24 cellular contexts compared by ENCODE assay signal in the genomic region with DNA sequence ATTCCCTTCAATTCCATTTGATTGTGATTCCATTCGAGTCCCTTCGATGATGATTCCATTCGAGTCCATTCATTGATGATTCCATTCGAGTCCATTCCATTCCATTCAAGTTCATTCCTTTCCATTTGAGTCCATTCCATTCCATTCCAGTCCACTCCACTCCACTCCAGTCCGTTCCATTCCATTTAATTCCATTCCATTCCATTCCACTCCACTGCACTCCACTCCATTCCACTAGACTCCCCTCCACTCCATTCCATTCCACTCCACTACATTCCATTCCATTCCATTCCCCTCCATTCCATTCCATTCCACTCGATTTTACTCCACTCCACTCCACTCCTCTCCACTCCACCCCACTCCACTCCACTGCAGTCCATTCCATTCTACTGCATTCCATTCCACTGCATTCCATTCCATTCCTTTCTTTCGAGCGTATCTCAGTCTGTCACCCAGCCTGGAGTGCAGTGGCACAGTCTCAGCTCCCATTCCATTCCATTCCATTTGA.
"Had no signal": no experiment of that assay in that cellular context is flagged by ENCODE, and none has a peak within 500 bp of the region (broad histone marks: within the 10 kb centered on the region; RNA-seq: fewer than 3 reads in every experiment).

No MANE protein-coding gene starts in this region.

- H3K4me1 Mint-ChIP-seq: mesothelial cell of epicardium; neural crest cell; stimulated activated effector memory CD8-positive, alpha-beta T cell treated with anti-CD3 and anti-CD28 coated beads, Interleukin-12 subunit alpha, Interleukin-12 subunit beta, amount 100 ng/mL, for 72 hours had no signal

- H3K9ac ChIP-seq: parathyroid adenoma had no signal

- H3K27me3 ChIP-seq: gastrocnemius medialis, right atrium auricular region, sigmoid colon, tibial nerve, upper lobe of right lung, uterus had no signal

- H3K27ac ChIP-seq: coronary artery, gastrocnemius medialis, parathyroid adenoma, prostate gland, right atrium auricular region, sigmoid colon, thoracic aorta, tibial nerve, upper lobe of right lung, uterus had no signal

- H3K36me3 ChIP-seq: gastrocnemius medialis, prostate gland, right atrium auricular region, sigmoid colon, thoracic aorta, tibial nerve, upper lobe of right lung, uterus had no signal

- H2AFZ ChIP-seq: parathyroid adenoma had no signal

- H3K4me3 Mint-ChIP-seq: effector memory CD8-positive, alpha-beta T cell; mesothelial cell of epicardium; neural crest cell; stimulated activated effector memory CD8-positive, alpha-beta T cell treated with anti-CD3 and anti-CD28 coated beads, Interleukin-12 subunit alpha, Interleukin-12 subunit beta, amount 100 ng/mL, for 72 hours had no signal

- ATAC-seq: effector memory CD8-positive, alpha-beta T cell; gastrocnemius medialis; left ventricle myocardium superior; naive thymus-derived CD8-positive, alpha-beta T cell; stimulated activated effector memory CD8-positive, alpha-beta T cell treated with anti-CD3 and anti-CD28 coated beads, Interleukin-12 subunit alpha, Interleukin-12 subunit beta, amount 100 ng/mL, for 72 hours; upper lobe of right lung had no signal

- H3K9me3 ChIP-seq: prostate gland had no signal

- DNase-seq: effector memory CD8-positive, alpha-beta T cell; gastrocnemius medialis; head of caudate nucleus; left ventricle myocardium superior; mesenchymal stem cell; naive thymus-derived CD8-positive, alpha-beta T cell; sigmoid colon; stimulated activated CD4-positive, alpha-beta T cell treated with anti-CD3 and anti-CD28 coated beads, Interleukin-2, amount 100 ng/mL, for 24 hours; stimulated activated CD4-positive, alpha-beta T cell treated with anti-CD3 and anti-CD28 coated beads, Interleukin-4, amount 100 ng/mL, for 24 hours; stimulated activated naive CD4-positive, alpha-beta T cell treated with Interleukin-2 at 50 U/mL for 16 hours; upper lobe of right lung; uterus had no signal

- H3K79me2 ChIP-seq: parathyroid adenoma had no signal

- H3K27ac Mint-ChIP-seq: effector memory CD8-positive, alpha-beta T cell; mesothelial cell of epicardium; naive thymus-derived CD8-positive, alpha-beta T cell; stimulated activated effector memory CD8-positive, alpha-beta T cell treated with anti-CD3 and anti-CD28 coated beads, Interleukin-12 subunit alpha, Interleukin-12 subunit beta, amount 100 ng/mL, for 72 hours had no signal

- H3K4me3 ChIP-seq: coronary artery, gastrocnemius medialis, lung, prostate gland, right atrium auricular region, sigmoid colon, thoracic aorta, tibial nerve, upper lobe of right lung, uterus had no signal

- H3K4me1 ChIP-seq: gastrocnemius medialis, parathyroid adenoma, prostate gland, right atrium auricular region, sigmoid colon, tibial nerve, upper lobe of right lung, uterus had no signal

- H3K36me3 Mint-ChIP-seq: stimulated activated effector memory CD8-positive, alpha-beta T cell treated with anti-CD3 and anti-CD28 coated beads, Interleukin-12 subunit alpha, Interleukin-12 subunit beta, amount 100 ng/mL, for 72 hours had no signal

- FAIRE-seq: endometrium, keratinocyte had no signal
